In genomic region chrX:150934453-150934852, GRCh38 we compare ENCODE assay signal across 9 cellular contexts. TPM values are rescaled to one million over a fixed set of nuclear protein-coding genes. Genes with fewer than 3 reads are reported as not detected.
DNase-seq lines count a peak whose midpoint lies in the region; ATAC-seq and TF ChIP-seq lines count a peak whose summit lies in the region.
"Had no signal": no experiment of that assay in that cellular context is flagged by ENCODE, and none has a peak within 500 bp of the region (broad histone marks: within the 10 kb centered on the region; RNA-seq: fewer than 3 reads in every experiment).

No MANE protein-coding gene starts in this region.

- DNase-seq in GM23338 (ENCODE audit: low spot score) (peak; percentile 49), NCI-H2227 treated with DMSO at 0.1 percent for 48 hours (lab: John Stamatoyannopoulos, UW) (peak; percentile 15), endodermal cell (peak; percentile 92), renal cortical epithelial cell (ENCODE audit: low read depth) (peak; percentile 64), SIG-M5 treated with dmso at 0.1 percent for 504 hours (lab: John Stamatoyannopoulos, UW; ENCODE audit: unreplicated experiment) (no peak)
- DNase-seq: NCI-H187 treated with DMSO at 0.1 percent for 48 hours had no signal

- H3K27ac Mint-ChIP-seq in GM23338 (no peak overlapping the region), endodermal cell (peak overlapping the region; percentile 92)
- H3K27ac Mint-ChIP-seq: activated T-helper 1 cell treated with anti-CD3 and anti-CD28 coated beads, Interleukin-12 subunit alpha, Interleukin-12 subunit beta, Interleukin-2, Interleukin-4 antibody, amounts not matched to agents 30 ng/mL and 10 ng/mL and 1 ng/mL, durations not matched to agents 14 hours and 24 hours and 36 hours had no signal

- no peaks in the 10 kb centered on the region for H3K9me2 ChIP-seq in GM23338 (ENCODE audit: insufficient read depth)

- H3K36me3 Mint-ChIP-seq in GM23338 (ENCODE audit: low read depth) = 0 out of 3 replicates have a peak, but pooled peaks cover 3% of the 10 kb centered on the region
- no peaks in the 10 kb centered on the region for H3K36me3 Mint-ChIP-seq in endodermal cell (ENCODE audit: low read depth)

- WGBS in endodermal cell (ENCODE audit: insufficient coverage in 1 of 2, insufficient read length in 1 of 2), 2 experiments = 0 to 11% methylated on average over 2 to 5 of the region's 5 CpGs

- no peak overlapping the region for H2AFZ ChIP-seq in GM23338

- ATAC-seq in GM23338 = peak; percentile 76
- ATAC-seq in GM19463 (IDR thresholded peaks at IDR 0.05; ENCODE audit: unreplicated experiment) = no peak
- no peak for ATAC-seq in GM21723 (IDR thresholded peaks at IDR 0.05; ENCODE audit: unreplicated experiment)

- peaks cover 10% of the 10 kb centered on the region for H3K4me1 ChIP-seq in GM23338 (ENCODE audit: insufficient read depth)
- H3K4me1 ChIP-seq in endodermal cell (ENCODE audit: control insufficient read depth, insufficient read depth, low read length) = peaks cover 10% of the 10 kb centered on the region

- H3K9me3 ChIP-seq in endodermal cell (ENCODE audit: control insufficient read depth, low read length) = no peaks in the 10 kb centered on the region

- H3K27me3 ChIP-seq in GM23338 (ENCODE audit: insufficient read depth) (no peaks in the 10 kb centered on the region), endodermal cell (ENCODE audit: control insufficient read depth, insufficient read depth, low read length, poor library complexity, severe bottlenecking) (no peaks in the 10 kb centered on the region)

- no peak overlapping the region for H3K4me2 ChIP-seq in GM23338

- peaks cover 25% of the 10 kb centered on the region for H3K4me1 Mint-ChIP-seq in GM23338
- H3K4me1 Mint-ChIP-seq in endodermal cell = peaks cover 23% of the 10 kb centered on the region

- TF ChIP-seq CTCF in GM23338 (conservative IDR thresholded peaks at IDR 0.05; ENCODE audit: low read depth in 2 of 2) (0 out of 4 replicates have a peak, but pooled peaks of 1 of the 2 experiments have one; percentile 9), endodermal cell (conservative IDR thresholded peaks at IDR 0.05) (no peak)

- H3K4me3 ChIP-seq in GM23338 (no peak overlapping the region), endodermal cell (ENCODE audit: low read length) (peak overlapping the region; percentile 56)

- peak overlapping the region; percentile 57 for H3K9ac ChIP-seq in endodermal cell (ENCODE audit: extremely low read depth, low read length, poor library complexity, severe bottlenecking)

- no peaks in the 10 kb centered on the region for H3K36me3 ChIP-seq in GM23338 (ENCODE audit: insufficient read depth)
- no peaks in the 10 kb centered on the region for H3K36me3 ChIP-seq in endodermal cell (ENCODE audit: control insufficient read depth, insufficient read depth, low read length)

- H3K79me2 ChIP-seq in GM23338 (replicated peaks; ENCODE audit: insufficient read depth) = no peaks in the 10 kb centered on the region

- H3K4me3 Mint-ChIP-seq in GM23338 (no peak overlapping the region), endodermal cell (peak overlapping the region; percentile 14)
- H3K4me3 Mint-ChIP-seq: activated T-helper 1 cell treated with anti-CD3 and anti-CD28 coated beads, Interleukin-12 subunit alpha, Interleukin-12 subunit beta, Interleukin-2, Interleukin-4 antibody, amounts not matched to agents 30 ng/mL and 10 ng/mL and 1 ng/mL, durations not matched to agents 14 hours and 24 hours and 36 hours had no signal

- no peaks in the 10 kb centered on the region for H3F3A ChIP-seq in GM23338 (replicated peaks; ENCODE audit: low read depth)

- no peaks in the 10 kb centered on the region for H4K20me1 ChIP-seq in GM23338 (replicated peaks; ENCODE audit: insufficient read depth)

- H3K27ac ChIP-seq in GM23338 (ENCODE audit: low read depth) (0 out of 2 replicates have a peak overlapping the region, but pooled peaks have one; percentile 43), endodermal cell (ENCODE audit: low read depth, low read length) (peak overlapping the region; percentile 69)

- H3K27me3 Mint-ChIP-seq in GM23338 (ENCODE audit: insufficient read depth, low read depth, poor library complexity) (peaks cover 8% of the 10 kb centered on the region), endodermal cell (ENCODE audit: insufficient read depth) (no peaks in the 10 kb centered on the region)

- H3K9me3 Mint-ChIP-seq in GM23338 = peaks cover 8% of the 10 kb centered on the region
- peaks cover 15% of the 10 kb centered on the region for H3K9me3 Mint-ChIP-seq in endodermal cell
- H3K9me3 Mint-ChIP-seq: activated T-helper 1 cell treated with anti-CD3 and anti-CD28 coated beads, Interleukin-12 subunit alpha, Interleukin-12 subunit beta, Interleukin-2, Interleukin-4 antibody, amounts not matched to agents 30 ng/mL and 10 ng/mL and 1 ng/mL, durations not matched to agents 14 hours and 24 hours and 36 hours had no signal

TF ChIP-seq in GM23338, 12 proteins besides CTCF, POLR2A, EP300 and RAD21:
- TF ChIP-seq EZH2phosphoT487 (IDR thresholded peaks at IDR 0.05; ENCODE audit: unreplicated experiment) = no peak
- TF ChIP-seq ZNF462 (CRISPR knock-in tag; IDR thresholded peaks at IDR 0.05) = peak; percentile 48; the same call in 1 of the 2 replicates
- TF ChIP-seq POLR2AphosphoS5 (IDR thresholded peaks at IDR 0.05; ENCODE audit: low read depth) = no peak

RNA-seq across cellular contexts. Expression of gene CD99L2, which starts 36.0 kb away (rescaled TPM):
- 6.4 and 7.2 TPM in 2 replicates for total RNA-seq in GM23338 (2014; rRNA removed; shearing (Covaris generic))
- 2.3 and 2.6 TPM in 2 replicates for polyA plus RNA-seq in GM23338 (2016; fragmentation: Nextera tagmentation; extraction: Ambion mirVana)
- total RNA-seq in endodermal cell = 10 to 100 TPM; 11.3 to 18.7 TPM
- 39.8 TPM for polyA plus RNA-seq in endodermal cell (2013, experiment 1 of 2)
- polyA plus RNA-seq in endodermal cell (2013, experiment 2 of 2) = 34.4 TPM
- total RNA-seq in renal cortical epithelial cell = 16.7 and 47.5 TPM in 2 replicates

RNA-seq across cellular contexts. Expression of gene HMGB3, which starts 48.7 kb away (rescaled TPM):
- 126 and 140 TPM in 2 replicates for total RNA-seq in GM23338 (2014; rRNA removed; shearing (Covaris generic))
- polyA plus RNA-seq in GM23338 (2016; fragmentation: Nextera tagmentation; extraction: Ambion mirVana) = 630 and 633 TPM in 2 replicates
- total RNA-seq in endodermal cell = 100 to 1,000 TPM; 220 to 413 TPM
- polyA plus RNA-seq in endodermal cell (2013, experiment 1 of 2) = 220 TPM
- polyA plus RNA-seq in endodermal cell (2013, experiment 2 of 2) = 196 TPM
- total RNA-seq in renal cortical epithelial cell = 16.5 and 31.6 TPM in 2 replicates
